28 cellular contexts compared by ENCODE assay signal in genomic region chr19:1990230-1991017, GRCh38.
"Had no signal": no experiment of that assay in that cellular context is flagged by ENCODE, and none has a peak within 500 bp of the region (broad histone marks: within the 10 kb centered on the region; RNA-seq: fewer than 3 reads in every experiment).

No MANE protein-coding gene starts in this region.

- H3K27ac ChIP-seq: ascending aorta, body of pancreas, VCaP had no signal

- H3K27ac Mint-ChIP-seq: activated CD4-positive, alpha-beta memory T cell treated with anti-CD3 and anti-CD28 coated beads for 36 hours; activated CD4-positive, alpha-beta T cell treated with anti-CD3 and anti-CD28 coated beads, Interleukin-2, amount 10 ng/mL, durations not matched to agents 7 days and 5 days; activated naive CD8-positive, alpha-beta T cell treated with anti-CD3 and anti-CD28 coated beads, Interleukin-2, amount 50 U/mL, for 24 hours had no signal

- DNase-seq: activated CD4-positive, alpha-beta memory T cell treated with anti-CD3 and anti-CD28 coated beads for 36 hours; activated CD4-positive, alpha-beta T cell treated with anti-CD3 and anti-CD28 coated beads, Interleukin-2, amount 10 ng/mL, durations not matched to agents 7 days and 5 days; activated CD4-positive, CD25-positive, alpha-beta regulatory T cell; activated CD8-positive, alpha-beta memory T cell treated with anti-CD3 and anti-CD28 coated beads for 24 hours; activated naive CD4-positive, alpha-beta T cell treated with Interleukin-2 at 50 U/mL for 16 hours; activated naive CD8-positive, alpha-beta T cell treated with anti-CD3 and anti-CD28 coated beads, Interleukin-2, amount 50 U/mL, for 24 hours; activated T-cell treated with anti-CD3 and anti-CD28 coated beads, Interleukin-2, amount 50 U/mL, for 4 hours; amniotic stem cell; body of pancreas; KG1; NCI-H1092; NCI-H1417 treated with DMSO at 0.1 percent for 48 hours; NCI-H1694; NCI-H2029; NCI-H2107; NCI-H2171 treated with DMSO at 0.1 percent for 48 hours; NCI-H226; NCI-H526; NCI-H82; RPMI8226; SHP77 treated with DMSO at 0.1 percent for 48 hours; T-helper 2 cell; T1000 had no signal

- H3K27me3 Mint-ChIP-seq: activated CD4-positive, alpha-beta memory T cell treated with anti-CD3 and anti-CD28 coated beads for 36 hours; activated CD4-positive, alpha-beta T cell treated with anti-CD3 and anti-CD28 coated beads, Interleukin-2, amount 10 ng/mL, durations not matched to agents 7 days and 5 days; activated naive CD8-positive, alpha-beta T cell treated with anti-CD3 and anti-CD28 coated beads, Interleukin-2, amount 50 U/mL, for 24 hours; central memory CD8-positive, alpha-beta T cell had no signal

- H3K27me3 ChIP-seq: ascending aorta, body of pancreas had no signal

- H3K9me3 ChIP-seq: ascending aorta, body of pancreas had no signal

- FAIRE-seq: TTC549 had no signal

- H3K9me3 Mint-ChIP-seq: activated CD4-positive, alpha-beta memory T cell treated with anti-CD3 and anti-CD28 coated beads for 36 hours; activated CD4-positive, alpha-beta T cell treated with anti-CD3 and anti-CD28 coated beads, Interleukin-2, amount 10 ng/mL, durations not matched to agents 7 days and 5 days; activated naive CD4-positive, alpha-beta T cell treated with anti-CD3 and anti-CD28 coated beads, Interleukin-2, amount 50 U/mL, for 72 hours; activated naive CD8-positive, alpha-beta T cell treated with anti-CD3 and anti-CD28 coated beads, Interleukin-2, amount 50 U/mL, for 24 hours; activated T-cell treated with anti-CD3 and anti-CD28 coated beads, Interleukin-2, amount 50 U/mL, for 4 hours; central memory CD8-positive, alpha-beta T cell had no signal

- ATAC-seq: activated naive CD4-positive, alpha-beta T cell treated with anti-CD3 and anti-CD28 coated beads, Interleukin-2, amount 50 U/mL, for 72 hours; activated naive CD8-positive, alpha-beta T cell treated with anti-CD3 and anti-CD28 coated beads, Interleukin-2, amount 50 U/mL, for 24 hours; activated T-cell treated with anti-CD3 and anti-CD28 coated beads, Interleukin-2, amount 50 U/mL, for 4 hours; body of pancreas had no signal

- H3K4me1 Mint-ChIP-seq: activated CD4-positive, alpha-beta T cell treated with anti-CD3 and anti-CD28 coated beads, Interleukin-2, amount 10 ng/mL, durations not matched to agents 7 days and 5 days; activated naive CD8-positive, alpha-beta T cell treated with anti-CD3 and anti-CD28 coated beads, Interleukin-2, amount 50 U/mL, for 24 hours; central memory CD8-positive, alpha-beta T cell had no signal

- H3K36me3 Mint-ChIP-seq: activated naive CD4-positive, alpha-beta T cell treated with anti-CD3 and anti-CD28 coated beads, Interleukin-2, amount 50 U/mL, for 72 hours had no signal

- H3K4me3 Mint-ChIP-seq: activated CD4-positive, alpha-beta memory T cell treated with anti-CD3 and anti-CD28 coated beads for 36 hours; activated CD4-positive, alpha-beta T cell treated with anti-CD3 and anti-CD28 coated beads, Interleukin-2, amount 10 ng/mL, durations not matched to agents 7 days and 5 days; activated naive CD8-positive, alpha-beta T cell treated with anti-CD3 and anti-CD28 coated beads, Interleukin-2, amount 50 U/mL, for 24 hours; activated T-cell treated with anti-CD3 and anti-CD28 coated beads, Interleukin-2, amount 50 U/mL, for 4 hours; central memory CD8-positive, alpha-beta T cell had no signal

- H3K4me1 ChIP-seq: ascending aorta, body of pancreas had no signal

- H3K4me3 ChIP-seq: ascending aorta, body of pancreas had no signal
